In the genomic region with DNA sequence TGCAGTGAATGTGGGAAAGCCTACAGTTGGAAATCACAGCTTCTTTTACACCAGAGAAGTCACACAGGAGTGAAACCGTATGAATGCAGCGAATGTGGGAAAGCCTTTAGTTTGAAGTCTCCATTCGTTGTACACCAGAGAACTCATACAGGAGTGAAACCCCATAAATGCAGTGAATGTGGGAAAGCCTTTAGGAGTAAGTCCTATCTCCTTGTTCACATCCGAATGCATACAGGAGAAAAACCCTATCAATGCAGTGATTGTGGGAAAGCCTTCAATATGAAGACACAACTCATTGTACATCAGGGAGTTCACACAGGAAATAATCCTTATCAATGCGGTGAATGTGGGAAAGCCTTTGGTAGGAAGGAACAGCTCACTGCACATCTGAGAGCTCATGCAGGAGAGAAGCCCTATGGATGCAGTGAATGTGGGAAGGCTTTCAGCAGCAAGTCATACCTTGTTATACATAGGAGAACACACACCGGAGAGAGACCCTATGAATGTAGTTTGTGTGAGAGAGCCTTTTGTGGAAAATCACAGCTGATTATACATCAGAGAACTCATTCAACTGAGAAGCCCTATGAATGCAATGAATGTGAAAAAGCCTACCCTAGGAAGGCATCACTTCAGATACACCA, we compare ENCODE assay signal across 1 cellular context.
TF ChIP-seq lines count a peak whose summit lies in the region.

No MANE protein-coding gene starts in this region.

TF ChIP-seq in A549, 52 proteins besides CTCF, POLR2A, EP300 and RAD21 (continued from another document):
- TF ChIP-seq HES2 (IDR thresholded peaks at IDR 0.05) (0 out of 2 replicates have a peak, but pooled peaks have one; percentile 23), KDM1A (IDR thresholded peaks at IDR 0.05; ENCODE audit: low read depth) (peak; percentile 62; the same call in 1 of the 2 replicates), CBX8 (IDR thresholded peaks at IDR 0.05) (no peak)
TF ChIP-seq in A549: peak in this region for 2.
